In the genomic region with DNA sequence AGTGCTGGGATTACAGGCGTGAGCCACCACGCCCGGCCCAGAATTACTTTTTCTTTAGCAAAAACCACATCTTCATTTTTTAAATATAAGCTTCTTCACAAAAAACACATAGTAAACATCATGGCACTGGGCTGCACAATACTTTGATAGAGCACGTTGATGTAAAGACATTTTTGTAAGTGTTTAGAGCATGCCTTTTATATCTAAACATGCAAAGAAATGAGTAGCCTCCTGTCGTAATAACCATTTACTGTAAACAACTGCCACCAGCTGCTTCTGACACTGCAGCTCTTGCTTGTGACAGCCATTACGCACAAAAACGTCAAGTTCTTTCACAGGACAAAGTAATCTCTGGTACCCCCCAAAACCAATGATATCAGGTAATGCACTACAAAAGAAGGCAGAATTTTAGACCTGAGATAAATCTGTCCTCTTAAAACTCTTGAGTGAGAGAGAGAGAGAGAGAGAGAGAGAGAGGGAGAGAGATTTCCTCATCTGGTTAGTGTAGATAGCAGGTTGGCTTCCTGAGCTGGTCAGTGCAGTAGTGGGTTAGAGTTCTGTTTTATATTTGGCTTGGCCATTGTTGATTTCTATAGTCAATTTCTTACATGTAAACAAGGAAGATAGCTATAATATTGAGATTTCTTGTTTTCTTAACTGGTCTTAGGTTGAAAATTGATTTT, we compare ENCODE assay signal across 20 cellular contexts.
"Had no signal": no experiment of that assay in that cellular context is flagged by ENCODE, and none has a peak within 500 bp of the region (broad histone marks: within the 10 kb centered on the region; RNA-seq: fewer than 3 reads in every experiment).

No MANE protein-coding gene starts in this region.

- DNase-seq: Kasumi-1, MM.1S, NCI-H1092 treated with DMSO at 0.1 percent for 48 hours, NCI-H1436, NCI-H187, NCI-H2029, NCI-H2081 treated with DMSO at 0.1 percent for 48 hours, NCI-H2171, NCI-H226, NCI-H446, NCI-H510A, NCI-H524 treated with DMSO at 0.1 percent for 48 hours, NCI-H69, NCI-H774, Right ventricle myocardium superior, RPMI8226, SIG-M5 had no signal

- H3K4me1 ChIP-seq: SJSA1 had no signal

- H3K27ac ChIP-seq: KMS-11, SJSA1, SK-N-MC had no signal

- H3K4me3 ChIP-seq: SJSA1, SK-N-MC had no signal
